In genomic region chr4:40329805-40330204, GRCh38 we compare ENCODE assay signal across 23 cellular contexts. TPM values are rescaled to one million over a fixed set of nuclear protein-coding genes. Genes with fewer than 3 reads are reported as not detected.
"Had no signal": no experiment of that assay in that cellular context is flagged by ENCODE, and none has a peak within 500 bp of the region (broad histone marks: within the 10 kb centered on the region; RNA-seq: fewer than 3 reads in every experiment).

No MANE protein-coding gene starts in this region.

- DNase-seq: islet precursor cell; left ventricle myocardium inferior; mesendoderm; naive B cell; natural killer cell; ovary; right lobe of liver; stimulated activated CD4-positive, alpha-beta T cell treated with anti-CD3 and anti-CD28 coated beads, Interleukin-1b, Interleukin-23, amount 100 ng/mL, for 48 hours; stimulated activated CD4-positive, alpha-beta T cell treated with anti-CD3 and anti-CD28 coated beads, Interleukin-2, amount 100 ng/mL, for 48 hours; stimulated activated CD4-positive, alpha-beta T cell treated with anti-CD3 and anti-CD28 coated beads, Interleukin-4, amount 100 ng/mL, for 4 hours; stimulated activated naive CD4-positive, alpha-beta T cell; transverse colon; upper lobe of left lung had no signal

- H3K27ac ChIP-seq: hepatocyte, left ventricle myocardium inferior, neutrophil, ovary, right atrium auricular region, right lobe of liver, suprapubic skin, transverse colon, upper lobe of left lung had no signal

- H3K4me1 ChIP-seq: left ventricle myocardium inferior, right atrium auricular region, suprapubic skin, transverse colon, upper lobe of left lung had no signal

- H3K27me3 ChIP-seq: hepatocyte, neutrophil, ovary, right atrium auricular region, right lobe of liver, transverse colon, upper lobe of left lung, vagina had no signal

- H3K9me3 ChIP-seq: left ventricle myocardium inferior, neutrophil, ovary, right atrium auricular region, right lobe of liver, suprapubic skin, transverse colon, upper lobe of left lung, vagina had no signal

- H3K36me3 Mint-ChIP-seq: mesothelial cell of epicardium, naive B cell, natural killer cell had no signal

- H3K27ac Mint-ChIP-seq: mesothelial cell of epicardium; naive B cell; natural killer cell; progenitor cell of endocrine pancreas; stimulated activated naive CD8-positive, alpha-beta T cell treated with anti-CD3 and anti-CD28 coated beads, Interleukin-15, Interleukin-2, amounts not matched to agents 100 ng/mL and 50 ng/mL, for 24 hours had no signal

- H3K36me3 ChIP-seq: left ventricle myocardium inferior, neutrophil, ovary, right atrium auricular region, right lobe of liver, suprapubic skin, transverse colon, upper lobe of left lung, vagina had no signal

- H3K4me3 ChIP-seq: hepatocyte, left ventricle myocardium inferior, lung, ovary, right atrium auricular region, right lobe of liver, smooth muscle cell, suprapubic skin, transverse colon, upper lobe of left lung, vagina had no signal

- H3K4me2 ChIP-seq: hepatocyte, smooth muscle cell had no signal

- H3K9me3 Mint-ChIP-seq: mesothelial cell of epicardium; naive B cell; natural killer cell; stimulated activated naive CD8-positive, alpha-beta T cell treated with anti-CD3 and anti-CD28 coated beads, Interleukin-15, Interleukin-2, amounts not matched to agents 100 ng/mL and 50 ng/mL, for 24 hours had no signal

- H3K4me1 Mint-ChIP-seq: natural killer cell had no signal

- H3K27me3 Mint-ChIP-seq: stimulated activated naive CD8-positive, alpha-beta T cell treated with anti-CD3 and anti-CD28 coated beads, Interleukin-15, Interleukin-2, amounts not matched to agents 100 ng/mL and 50 ng/mL, for 24 hours had no signal

- H3K4me3 Mint-ChIP-seq: mesothelial cell of epicardium; naive B cell; natural killer cell; stimulated activated naive CD8-positive, alpha-beta T cell treated with anti-CD3 and anti-CD28 coated beads, Interleukin-15, Interleukin-2, amounts not matched to agents 100 ng/mL and 50 ng/mL, for 24 hours had no signal

- ATAC-seq: natural killer cell had no signal

RNA-seq across cellular contexts. Expression of gene CHRNA9, which starts 5.3 kb away (rescaled TPM):
- polyA plus RNA-seq: lung, ovary had no signal
